In the genomic region with DNA sequence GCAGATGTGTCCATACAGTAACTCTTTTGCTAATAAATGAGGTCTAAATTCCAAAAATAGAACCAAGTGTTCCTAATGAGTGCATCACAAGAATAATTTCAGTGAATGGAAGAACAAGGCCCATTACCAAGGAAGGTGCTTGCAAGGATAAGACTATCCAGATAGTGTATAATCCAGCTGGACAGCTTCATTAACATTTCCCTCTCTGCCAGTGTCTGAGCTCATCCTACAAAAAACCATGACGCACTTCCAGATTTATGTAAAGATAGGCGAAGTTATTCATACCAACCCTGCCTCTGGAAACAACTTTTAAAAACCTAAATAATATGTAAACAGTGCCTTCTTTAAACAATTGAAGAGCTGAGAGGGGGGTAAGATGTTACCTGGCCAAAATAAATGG, we compare ENCODE assay signal across 26 cellular contexts.
"Had no signal": no experiment of that assay in that cellular context is flagged by ENCODE, and none has a peak within 500 bp of the region (broad histone marks: within the 10 kb centered on the region; RNA-seq: fewer than 3 reads in every experiment).

No MANE protein-coding gene starts in this region.

- H3K27me3 ChIP-seq: brain microvascular endothelial cell had no signal

- DNase-seq: activated CD4-positive, alpha-beta T cell treated with anti-CD3 and anti-CD28 coated beads for 1 hour; activated CD4-positive, alpha-beta T cell treated with anti-CD3 and anti-CD28 coated beads for 48 hours; activated CD4-positive, CD25-positive, alpha-beta regulatory T cell; activated CD8-positive, alpha-beta T cell treated with anti-CD3 and anti-CD28 coated beads for 36 hours; activated gamma-delta T cell; activated naive CD4-positive, alpha-beta T cell treated with anti-CD3 and anti-CD28 coated beads for 36 hours; activated T-cell treated with anti-CD3 and anti-CD28 coated beads, Interleukin-2, amount 50 U/mL, for 1 hour; adrenal gland; aorta; brain microvascular endothelial cell; NCI-H1105; NCI-H1417 treated with DMSO at 0.1 percent for 48 hours; NCI-H187 treated with DMSO at 0.1 percent for 48 hours; NCI-H2081; NCI-H2171 treated with DMSO at 0.1 percent for 48 hours; NCI-H2227 treated with DMSO at 0.1 percent for 48 hours; NCI-H446; NCI-H510A treated with DMSO at 0.1 percent for 48 hours; NCI-H526 treated with DMSO at 0.1 percent for 48 hours; PC-9; SIG-M5; T1000; WERI-Rb-1 had no signal

- H3K36me3 ChIP-seq: adrenal gland, brain microvascular endothelial cell, WERI-Rb-1 had no signal

- H3K4me3 ChIP-seq: adrenal gland, PC-9 had no signal

- H3K27ac ChIP-seq: adrenal gland, brain microvascular endothelial cell, PC-9, RWPE1, WERI-Rb-1 had no signal

- ATAC-seq: activated CD8-positive, alpha-beta T cell treated with anti-CD3 and anti-CD28 coated beads for 36 hours; activated naive CD4-positive, alpha-beta T cell treated with anti-CD3 and anti-CD28 coated beads, Interleukin-2, amount 50 U/mL, for 72 hours; Right ventricle myocardium inferior had no signal

- H3K4me1 ChIP-seq: adrenal gland had no signal

- H3K4me2 ChIP-seq: PC-9 had no signal

- H3K9me3 ChIP-seq: adrenal gland had no signal
